Comparison of ENCODE assay signal across 6 cellular contexts in the genomic region with DNA sequence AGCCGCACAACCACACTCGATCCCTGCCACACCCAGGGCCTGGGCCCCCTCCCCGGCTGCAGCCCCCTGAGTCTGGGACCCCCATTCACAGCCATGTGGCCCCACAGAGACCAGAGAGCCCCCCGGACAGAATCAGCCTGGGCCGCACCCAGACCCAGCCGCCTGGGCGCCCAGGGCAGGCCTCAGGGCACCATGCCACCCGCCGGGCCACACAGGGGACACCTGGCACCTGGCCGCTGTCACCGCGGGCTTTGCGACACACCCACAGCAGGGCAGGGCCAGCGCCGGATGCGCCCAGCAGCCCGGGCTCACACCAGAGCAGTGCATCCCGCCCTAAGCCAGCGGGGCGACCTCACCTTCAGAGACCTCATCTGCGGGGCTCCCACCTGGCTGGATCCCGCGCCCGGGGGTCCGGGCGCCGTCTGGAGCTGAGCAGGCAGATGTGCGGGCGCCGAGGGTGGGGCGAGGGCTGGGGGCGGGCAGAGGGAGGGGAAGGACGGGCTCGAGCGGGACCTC. TPM values are rescaled to one million over a fixed set of nuclear protein-coding genes. Genes with fewer than 3 reads are reported as not detected.
DNase-seq lines count a peak whose midpoint lies in the region; ATAC-seq lines count a peak whose summit lies in the region.

No MANE protein-coding gene starts in this region.

- H3K27ac ChIP-seq in CD8-positive, alpha-beta memory T cell (ENCODE audit: low read depth, low read length) = peak overlapping the region; percentile 59
- H3K27ac ChIP-seq in SJSA1 (no peak overlapping the region), iPS-18a (ENCODE audit: low read length) (no peak overlapping the region)

- peak in 3 of 5 donors; percentile 18 to 60 (median 19) for DNase-seq in CD8-positive, alpha-beta memory T cell
- no peak for DNase-seq in SJSA1 (ENCODE audit: low read depth in 1 of 2, low spot score in 2 of 2)
- no peak for DNase-seq in NCI-H2107 (lab: John Stamatoyannopoulos, UW)
- no peak for DNase-seq in NCI-H1436 (lab: John Stamatoyannopoulos, UW)

- no peaks in the 10 kb centered on the region for H3K9me3 ChIP-seq in CD8-positive, alpha-beta memory T cell (ENCODE audit: low read length)
- H3K9me3 ChIP-seq in SJSA1 (replicated peaks) = no peaks in the 10 kb centered on the region
- no peaks in the 10 kb centered on the region for H3K9me3 ChIP-seq in iPS-18a (ENCODE audit: control insufficient read depth, low read depth, low read length)

- H3K27me3 Mint-ChIP-seq in CD8-positive, alpha-beta memory T cell = no peaks in the 10 kb centered on the region

- no peaks in the 10 kb centered on the region for H3K9me3 Mint-ChIP-seq in CD8-positive, alpha-beta memory T cell

- no peak overlapping the region for H3K27ac Mint-ChIP-seq in CD8-positive, alpha-beta memory T cell

- CTCF ChIA-PET in CD8-positive, alpha-beta memory T cell (lab: Charles Lee) = no interaction called here

- no peak for ATAC-seq in GM19467 (IDR thresholded peaks at IDR 0.05; ENCODE audit: unreplicated experiment)

- no peaks in the 10 kb centered on the region for H3K36me3 ChIP-seq in CD8-positive, alpha-beta memory T cell (ENCODE audit: insufficient read depth, low read length)
- H3K36me3 ChIP-seq in SJSA1 (peaks cover 16% of the 10 kb centered on the region), iPS-18a (ENCODE audit: control insufficient read depth, low read depth, low read length) (no peaks in the 10 kb centered on the region)

- H3K4me3 ChIP-seq in CD8-positive, alpha-beta memory T cell (ENCODE audit: low read length) = peak overlapping the region; percentile 21
- peak overlapping the region; percentile 16 for H3K4me3 ChIP-seq in SJSA1
- peak overlapping the region; percentile 51 for H3K4me3 ChIP-seq in iPS-18a (ENCODE audit: low read length)

- H3K27me3 ChIP-seq in CD8-positive, alpha-beta memory T cell (ENCODE audit: insufficient read depth, low read length, poor library complexity, severe bottlenecking) = no peaks in the 10 kb centered on the region
- H3K27me3 ChIP-seq in SJSA1 (replicated peaks) (no peaks in the 10 kb centered on the region), iPS-18a (ENCODE audit: control insufficient read depth, insufficient read depth, low read length) (peaks cover 15% of the 10 kb centered on the region)

- peaks cover 8 to 18% (median 13%) of the 10 kb centered on the region in 3 donors for H3K4me1 Mint-ChIP-seq in CD8-positive, alpha-beta memory T cell

- H3K9ac ChIP-seq in iPS-18a (ENCODE audit: low read length) = no peak overlapping the region

- H3K4me3 Mint-ChIP-seq in CD8-positive, alpha-beta memory T cell = peak overlapping the region in 5 of 7 donors; percentile 23 to 76 (median 49)

- POLR2A ChIA-PET in CD8-positive, alpha-beta memory T cell (lab: Charles Lee) = interaction anchor here (0.6 kb wide), 1 partner anchor 52 kb away, joined by 3 read pairs; no protein-coding TSS in a partner anchor

- H3K4me1 ChIP-seq in CD8-positive, alpha-beta memory T cell (ENCODE audit: insufficient read depth, low read length) = peaks cover 29% of the 10 kb centered on the region
- peaks cover 25% of the 10 kb centered on the region for H3K4me1 ChIP-seq in SJSA1 (replicated peaks)
- H3K4me1 ChIP-seq in iPS-18a (ENCODE audit: control insufficient read depth, low read depth, low read length) = no peaks in the 10 kb centered on the region

- H3K36me3 Mint-ChIP-seq in CD8-positive, alpha-beta memory T cell = peaks cover 0 to 5% (median 0%) of the 10 kb centered on the region in 3 donors

RNA-seq across cellular contexts. Expression of a gene that starts 0.4 kb away (rescaled TPM):
- 1 to 10 TPM; 1.5 to 2.4 TPM for total RNA-seq in CD8-positive, alpha-beta memory T cell
- 7.6 TPM for polyA plus RNA-seq in CD8-positive, alpha-beta memory T cell
- not detected in 2 replicates for total RNA-seq in SJSA1 (2014; rRNA removed; shearing (Covaris generic))

RNA-seq across cellular contexts. Expression of a gene that starts 20.4 kb away (rescaled TPM):
- 10 to 100 TPM; 37.2 to 39.5 TPM for total RNA-seq in CD8-positive, alpha-beta memory T cell
- polyA plus RNA-seq in CD8-positive, alpha-beta memory T cell = 16.8 TPM
- 29.3 and 45.2 TPM in 2 replicates for total RNA-seq in SJSA1 (2014; rRNA removed; shearing (Covaris generic))

RNA-seq across cellular contexts. Expression of a gene that starts 21.0 kb away (rescaled TPM):
- total RNA-seq in CD8-positive, alpha-beta memory T cell = under 1 TPM; 0.33 to 0.46 TPM
- polyA plus RNA-seq in CD8-positive, alpha-beta memory T cell = 1.8 TPM
- total RNA-seq in SJSA1 (2014; rRNA removed; shearing (Covaris generic)) = 9.2 and 13.1 TPM in 2 replicates

RNA-seq across cellular contexts. Expression of a gene that starts 33.5 kb away (rescaled TPM):
- 10 to 100 TPM; 44.0 to 50.6 TPM for total RNA-seq in CD8-positive, alpha-beta memory T cell
- polyA plus RNA-seq in CD8-positive, alpha-beta memory T cell = 54.2 TPM
- total RNA-seq in SJSA1 (2014; rRNA removed; shearing (Covaris generic)) = 229 and 260 TPM in 2 replicates

RNA-seq across cellular contexts. Expression of a gene that starts 48.8 kb away (rescaled TPM):
- total RNA-seq in CD8-positive, alpha-beta memory T cell = 100 to 1,000 TPM; 114 to 119 TPM
- polyA plus RNA-seq in CD8-positive, alpha-beta memory T cell = 48.9 TPM
- total RNA-seq in SJSA1 (2014; rRNA removed; shearing (Covaris generic)) = 124 and 132 TPM in 2 replicates

Comparison
In these comparisons a context has a peak if more than half of its experiments do, and no peak if none do; other contexts are left out.
1. DNase-seq: peak in CD8-positive, alpha-beta memory T cell (3 of 5); none in SJSA1 (0 of 2), NCI-H2107 (single experiment) and NCI-H1436 (single experiment).
2. Peak in every context shown above with its lines, with median percentiles within 50 percentile points of each other: H3K4me3 ChIP-seq.